ENCODE assay signal across 12 cellular contexts in the genomic region with DNA sequence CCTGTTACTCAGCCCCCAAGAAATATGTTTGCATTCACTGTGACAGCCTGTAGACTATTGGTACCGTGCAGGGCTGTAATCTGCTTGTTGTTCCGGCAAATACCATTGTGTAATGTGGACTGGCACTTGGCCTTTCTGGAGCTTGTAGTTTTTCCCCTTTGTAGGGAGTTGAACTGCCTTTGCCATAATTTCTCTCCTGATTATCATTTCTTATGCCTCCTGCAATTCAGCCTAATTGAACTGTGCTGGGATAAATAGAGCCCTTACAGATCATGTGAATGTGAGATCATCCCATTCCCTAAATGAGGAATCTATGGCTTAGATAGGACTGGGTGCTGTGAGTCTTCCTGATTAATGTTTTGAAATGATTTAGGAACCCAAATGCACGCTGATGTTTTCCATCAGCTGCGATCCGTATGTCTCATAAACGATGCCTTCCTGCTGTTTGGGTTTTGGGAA.
A peak's percentile ranks its signal among the peaks of the same experiment; 100 is the strongest.
DNase-seq lines count a peak whose midpoint lies in the region; ATAC-seq and TF ChIP-seq lines count a peak whose summit lies in the region.
"Had no signal": no experiment of that assay in that cellular context is flagged by ENCODE, and none has a peak within 500 bp of the region (broad histone marks: within the 10 kb centered on the region; RNA-seq: fewer than 3 reads in every experiment).

No MANE protein-coding gene starts in this region.

- H3K4me1 ChIP-seq in HUES48 (ENCODE audit: control insufficient read depth, insufficient read depth, low read length): peaks cover 97% of the 10 kb centered on the region
- peaks cover 87% of the 10 kb centered on the region for H3K4me1 ChIP-seq in iPS-20b (ENCODE audit: insufficient read depth, low read length)
- H3K4me1 ChIP-seq in skeletal muscle satellite cell (ENCODE audit: control insufficient read depth, insufficient read depth, low read length): peaks cover 55% of the 10 kb centered on the region
- no peaks in the 10 kb centered on the region for H3K4me1 ChIP-seq in colonic mucosa

- intact Hi-C loops in colonic mucosa (cut with DNase I): no loop called here

- H3K27ac ChIP-seq in HUES48 (ENCODE audit: low read depth, low read length) (peak overlapping the region; percentile 52), iPS-20b (ENCODE audit: low read length) (no peak overlapping the region), colonic mucosa (no peak overlapping the region)

- H3K9me3 ChIP-seq in HUES48 (ENCODE audit: control insufficient read depth, insufficient read depth, low read length) (no peaks in the 10 kb centered on the region), iPS-20b (ENCODE audit: insufficient read depth, low read depth, low read length) (no peaks in the 10 kb centered on the region), skeletal muscle satellite cell (replicated peaks; ENCODE audit: low read length) (no peaks in the 10 kb centered on the region), colonic mucosa (no peaks in the 10 kb centered on the region)

- no peaks in the 10 kb centered on the region for H3K27me3 ChIP-seq in HUES48 (ENCODE audit: control insufficient read depth, insufficient read depth, low read length)
- no peaks in the 10 kb centered on the region for H3K27me3 ChIP-seq in iPS-20b (ENCODE audit: insufficient read depth, low read length)
- H3K27me3 ChIP-seq in skeletal muscle satellite cell (ENCODE audit: control insufficient read depth, insufficient read depth, low read length): no peaks in the 10 kb centered on the region
- no peaks in the 10 kb centered on the region for H3K27me3 ChIP-seq in colonic mucosa

- TF ChIP-seq CTCF in cardiac fibroblast (IDR thresholded peaks at IDR 0.05; ENCODE audit: low read depth, low read length) (no peak), colonic mucosa (IDR thresholded peaks at IDR 0.05) (no peak)

- no peaks in the 10 kb centered on the region for H3K36me3 ChIP-seq in HUES48 (ENCODE audit: control insufficient read depth, insufficient read depth, low read length)
- peaks cover 5% of the 10 kb centered on the region for H3K36me3 ChIP-seq in iPS-20b (ENCODE audit: insufficient read depth, low read depth, low read length)
- H3K36me3 ChIP-seq in skeletal muscle satellite cell (ENCODE audit: insufficient read depth, low read length): no peaks in the 10 kb centered on the region
- no peaks in the 10 kb centered on the region for H3K36me3 ChIP-seq in colonic mucosa

- ATAC-seq in GM19463 (IDR thresholded peaks at IDR 0.05; ENCODE audit: unreplicated experiment): no peak

- no peak overlapping the region for H3K4me3 ChIP-seq in HUES48 (ENCODE audit: low read depth, low read length)
- H3K4me3 ChIP-seq in cardiac fibroblast (replicated peaks in 1 of 2; ENCODE audit: low read depth in 2 of 2, low read length in 2 of 2): no peak overlapping the region
- H3K4me3 ChIP-seq in iPS-20b (ENCODE audit: low read length): peak overlapping the region; percentile 13; the same call in 1 of the 2 replicates
- H3K4me3 ChIP-seq in skeletal muscle satellite cell (ENCODE audit: low read length): peak overlapping the region; percentile 2
- H3K4me3 ChIP-seq in colonic mucosa: no peak overlapping the region

- H3K9ac ChIP-seq in HUES48 (ENCODE audit: low read depth, low read length) (no peak overlapping the region), iPS-20b (ENCODE audit: low read depth, low read length) (no peak overlapping the region), skeletal muscle satellite cell (ENCODE audit: low read depth, low read length) (peak overlapping the region; percentile 63), colonic mucosa (ENCODE audit: low read depth in 2 of 2, low read length in 2 of 2) (no peak overlapping the region)

- H3K4me2 ChIP-seq in skeletal muscle satellite cell (ENCODE audit: low read length): peak overlapping the region; percentile 43

- DNase-seq in cardiac fibroblast (ENCODE audit: low read depth in 2 of 2) (peak; percentile 37 to 76), NOMO-1 (lab: John Stamatoyannopoulos, UW; ENCODE audit: unreplicated experiment in 2 of 2) (no peak), colonic mucosa (no peak)
- no peak for DNase-seq in stimulated activated CD4-positive, alpha-beta T cell treated with anti-CD3 and anti-CD28 coated beads, Interleukin-2, amount 100 ng/mL, for 48 hours
- DNase-seq: activated CD4-positive, alpha-beta memory T cell treated with anti-CD3 and anti-CD28 coated beads for 36 hours; activated naive CD4-positive, alpha-beta T cell treated with anti-CD3 and anti-CD28 coated beads, Interleukin-2, amount 10 ng/mL, durations not matched to agents 7 days and 5 days; Calu3; hippocampal formation had no signal

Comparison
In these comparisons a context has a peak if more than half of its experiments do, and no peak if none do; other contexts are left out.
1. H3K4me3 ChIP-seq: peak in iPS-20b (single experiment) and skeletal muscle satellite cell (single experiment); none in HUES48 (single experiment), cardiac fibroblast (0 of 2) and colonic mucosa (single experiment).
2. DNase-seq: peak in cardiac fibroblast (2 of 2); none in NOMO-1 (0 of 2), colonic mucosa (single experiment) and stimulated activated CD4-positive, alpha-beta T cell treated with anti-CD3 and anti-CD28 coated beads, Interleukin-2, amount 100 ng/mL, for 48 hours (0 of 2).